ENCODE assay signal across 38 cellular contexts in the genomic region with DNA sequence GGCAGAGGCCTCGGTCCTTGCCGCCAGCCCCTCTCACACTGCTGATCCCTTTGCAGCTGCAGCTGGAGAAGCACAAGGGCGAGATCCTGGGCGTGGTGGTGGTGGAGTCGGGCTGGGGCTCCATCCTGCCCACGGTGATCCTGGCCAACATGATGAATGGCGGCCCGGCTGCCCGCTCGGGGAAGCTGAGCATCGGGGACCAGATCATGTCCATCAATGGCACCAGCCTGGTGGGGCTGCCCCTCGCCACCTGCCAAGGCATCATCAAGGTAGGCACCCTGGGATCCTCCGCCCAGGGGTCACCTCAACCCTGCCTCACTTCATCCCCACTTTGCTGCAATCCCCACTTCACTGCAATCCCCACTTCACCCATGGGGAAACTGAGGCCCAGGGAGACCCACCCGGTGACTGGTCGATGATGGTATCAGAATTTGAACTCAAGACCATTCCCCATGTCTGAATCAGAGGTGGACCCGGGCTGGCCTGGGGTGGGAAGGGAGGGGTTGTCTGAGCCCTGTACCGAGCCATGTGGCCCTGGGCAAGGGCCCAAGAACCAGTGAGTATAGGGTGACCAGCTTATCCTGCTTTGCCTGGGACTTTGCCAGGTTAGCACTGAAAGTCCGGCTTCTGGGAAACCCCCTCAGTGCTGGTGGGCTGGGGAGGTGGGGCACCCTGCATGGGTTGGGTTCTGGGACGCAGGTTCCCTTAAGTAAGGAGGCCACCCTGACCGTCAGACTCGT.
"Had no signal": no experiment of that assay in that cellular context is flagged by ENCODE, and none has a peak within 500 bp of the region (broad histone marks: within the 10 kb centered on the region; RNA-seq: fewer than 3 reads in every experiment).

No MANE protein-coding gene starts in this region.

- H3K4me1 ChIP-seq: ascending aorta had no signal

- H3K4me3 Mint-ChIP-seq: activated B cell treated with CpG ODN at 0.5 μM for 24 hours; activated CD4-positive, alpha-beta memory T cell treated with anti-CD3 and anti-CD28 coated beads for 36 hours; activated CD8-positive, alpha-beta memory T cell treated with anti-CD3 and anti-CD28 coated beads, Interleukin-2, amount 10 ng/mL, durations not matched to agents 7 days and 5 days; activated naive CD4-positive, alpha-beta T cell treated with anti-CD3 and anti-CD28 coated beads, Interleukin-2, amount 50 U/mL, for 24 hours; activated naive CD8-positive, alpha-beta T cell treated with anti-CD3 and anti-CD28 coated beads, Interleukin-2, amount 10 ng/mL, durations not matched to agents 7 days and 5 days; activated T-cell treated with anti-CD3 and anti-CD28 coated beads, Interleukin-2, amount 50 U/mL, for 72 hours; activated T-helper 17 cell treated with anti-CD3 and anti-CD28 coated beads, Interleukin-2, amount 50 U/mL, for 72 hours; IgD-negative memory B cell had no signal

- H3K27ac ChIP-seq: ascending aorta, cardiac muscle cell, Peyer's patch, VCaP had no signal

- H3K9me3 ChIP-seq: ascending aorta, MG63, Peyer's patch had no signal

- H3K27ac Mint-ChIP-seq: activated B cell treated with CpG ODN at 0.5 μM for 24 hours; activated CD4-positive, alpha-beta memory T cell treated with anti-CD3 and anti-CD28 coated beads for 36 hours; activated CD8-positive, alpha-beta memory T cell treated with anti-CD3 and anti-CD28 coated beads, Interleukin-2, amount 10 ng/mL, durations not matched to agents 7 days and 5 days; activated naive CD4-positive, alpha-beta T cell treated with anti-CD3 and anti-CD28 coated beads, Interleukin-2, amount 50 U/mL, for 24 hours; activated naive CD8-positive, alpha-beta T cell treated with anti-CD3 and anti-CD28 coated beads, Interleukin-2, amount 10 ng/mL, durations not matched to agents 7 days and 5 days; activated T-cell treated with anti-CD3 and anti-CD28 coated beads, Interleukin-2, amount 50 U/mL, for 72 hours; activated T-helper 17 cell treated with anti-CD3 and anti-CD28 coated beads, Interleukin-2, amount 50 U/mL, for 72 hours had no signal

- DNase-seq: activated B cell treated with CpG ODN at 0.5 μM for 24 hours; activated CD4-positive, alpha-beta memory T cell treated with anti-CD3 and anti-CD28 coated beads for 36 hours; activated CD4-positive, alpha-beta T cell treated with anti-CD3 and anti-CD28 coated beads for 4 hours; activated CD4-positive, alpha-beta T cell treated with anti-CD3 and anti-CD28 coated beads, Interleukin-2, amount 50 U/mL, for 1 hour; activated CD4-positive, CD25-positive, alpha-beta regulatory T cell treated with anti-CD3 and anti-CD28 coated beads, Interleukin-2, amount 50 U/mL, for 72 hours; activated CD8-positive, alpha-beta memory T cell treated with anti-CD3 and anti-CD28 coated beads for 24 hours; activated CD8-positive, alpha-beta memory T cell treated with anti-CD3 and anti-CD28 coated beads, Interleukin-2, amount 10 ng/mL, durations not matched to agents 7 days and 5 days; activated CD8-positive, alpha-beta memory T cell treated with anti-CD3 and anti-CD28 coated beads, Interleukin-2, amount 50 U/mL, for 48 hours; activated effector memory CD4-positive, alpha-beta T cell treated with anti-CD3 and anti-CD28 coated beads, Interleukin-2, amount 50 U/mL, for 16 hours; activated naive CD4-positive, alpha-beta T cell; activated naive CD8-positive, alpha-beta T cell treated with anti-CD3 and anti-CD28 coated beads, Interleukin-2, amount 10 ng/mL, durations not matched to agents 7 days and 5 days; activated T-cell treated with anti-CD3 and anti-CD28 coated beads, Interleukin-2, amount 50 U/mL, for 72 hours; amygdala; Kasumi-1; KG1; MG63; NCI-H1048; NCI-H1105 treated with DMSO at 0.1 percent for 48 hours; NCI-H1436; NCI-H1694; NCI-H1930; NCI-H2081 treated with DMSO at 0.1 percent for 48 hours; NCI-H345; NCI-H524 treated with DMSO at 0.1 percent for 48 hours; PC-3; Peyer's patch; RPMI8226; SW 1271; T-helper 1 cell; T-helper 2 cell; T-helper 9 cell had no signal

- ATAC-seq: activated CD8-positive, alpha-beta memory T cell treated with anti-CD3 and anti-CD28 coated beads, Interleukin-2, amount 10 ng/mL, durations not matched to agents 7 days and 5 days; activated T-cell treated with anti-CD3 and anti-CD28 coated beads, Interleukin-2, amount 50 U/mL, for 72 hours; activated T-helper 17 cell treated with anti-CD3 and anti-CD28 coated beads, Interleukin-2, amount 50 U/mL, for 72 hours; PC-3; Right ventricle myocardium inferior had no signal

- H3K27me3 Mint-ChIP-seq: activated CD4-positive, alpha-beta memory T cell treated with anti-CD3 and anti-CD28 coated beads for 36 hours; activated CD8-positive, alpha-beta memory T cell treated with anti-CD3 and anti-CD28 coated beads, Interleukin-2, amount 10 ng/mL, durations not matched to agents 7 days and 5 days; activated naive CD4-positive, alpha-beta T cell treated with anti-CD3 and anti-CD28 coated beads, Interleukin-2, amount 50 U/mL, for 24 hours; activated naive CD8-positive, alpha-beta T cell treated with anti-CD3 and anti-CD28 coated beads, Interleukin-2, amount 10 ng/mL, durations not matched to agents 7 days and 5 days; activated T-helper 17 cell treated with anti-CD3 and anti-CD28 coated beads, Interleukin-2, amount 50 U/mL, for 72 hours had no signal

- H3K4me3 ChIP-seq: ascending aorta, cardiac muscle cell, MG63, Peyer's patch had no signal

- H3K36me3 ChIP-seq: ascending aorta, cardiac muscle cell, MG63, Peyer's patch had no signal

- H3K36me3 Mint-ChIP-seq: activated CD8-positive, alpha-beta memory T cell treated with anti-CD3 and anti-CD28 coated beads, Interleukin-2, amount 10 ng/mL, durations not matched to agents 7 days and 5 days had no signal

- H3K9me3 Mint-ChIP-seq: activated B cell treated with CpG ODN at 0.5 μM for 24 hours; activated CD4-positive, alpha-beta memory T cell treated with anti-CD3 and anti-CD28 coated beads for 36 hours; activated naive CD4-positive, alpha-beta T cell treated with anti-CD3 and anti-CD28 coated beads, Interleukin-2, amount 50 U/mL, for 24 hours; activated naive CD8-positive, alpha-beta T cell treated with anti-CD3 and anti-CD28 coated beads, Interleukin-2, amount 10 ng/mL, durations not matched to agents 7 days and 5 days; activated T-cell treated with anti-CD3 and anti-CD28 coated beads, Interleukin-2, amount 50 U/mL, for 72 hours; activated T-helper 17 cell treated with anti-CD3 and anti-CD28 coated beads, Interleukin-2, amount 50 U/mL, for 72 hours had no signal

- H3K4me1 Mint-ChIP-seq: activated B cell treated with CpG ODN at 0.5 μM for 24 hours; activated T-helper 17 cell treated with anti-CD3 and anti-CD28 coated beads, Interleukin-2, amount 50 U/mL, for 72 hours had no signal

- H3K27me3 ChIP-seq: ascending aorta, cardiac muscle cell, MG63, Peyer's patch had no signal
